10 cellular contexts compared by ENCODE assay signal in genomic region chrX:153928846-153929245, GRCh38. TPM values are rescaled to one million over a fixed set of nuclear protein-coding genes. Genes with fewer than 3 reads are reported as not detected.
DNase-seq lines count a peak whose midpoint lies in the region; ATAC-seq and TF ChIP-seq lines count a peak whose summit lies in the region.
"Had no signal": no experiment of that assay in that cellular context is flagged by ENCODE, and none has a peak within 500 bp of the region (broad histone marks: within the 10 kb centered on the region; RNA-seq: fewer than 3 reads in every experiment).

No MANE protein-coding gene starts in this region.

- 49% methylated on average over 9 of the region's 9 CpGs for WGBS in right cardiac atrium
- 16 to 50% methylated on average over 6 to 9 of the region's 9 CpGs for whole genome bisulfite sequencing in upper lobe of left lung, 2 donors
- WGBS in smooth muscle cell (ENCODE audit: low lambda C conversion rate): 77% methylated on average over 9 of the region's 9 CpGs

- H3K4me3 ChIP-seq in cardiac muscle cell (no peak overlapping the region), right cardiac atrium (ENCODE audit: low read length) (no peak overlapping the region), WERI-Rb-1 (ENCODE audit: low read depth, low read length) (no peak overlapping the region; the same call in 1 of the 2 replicates), upper lobe of left lung (peak overlapping the region in 3 of 4 donors; percentile 28 to 50 (median 28)), brain microvascular endothelial cell (ENCODE audit: low read depth, low read length) (no peak overlapping the region), smooth muscle cell (no peak overlapping the region)

- TF ChIP-seq EP300 in upper lobe of left lung (IDR thresholded peaks at IDR 0.05): no peak

- H3K27ac ChIP-seq in cardiac muscle cell (peak overlapping the region; percentile 60), right cardiac atrium (ENCODE audit: low read length) (no peak overlapping the region), WERI-Rb-1 (peak overlapping the region; percentile 35), upper lobe of left lung (peak overlapping the region; percentile 71 to 96 (median 82)), brain microvascular endothelial cell (no peak overlapping the region), smooth muscle cell (ENCODE audit: low read depth) (no peak overlapping the region)
- H3K27ac ChIP-seq: thyroid gland had no signal

- TF ChIP-seq CTCF in cardiac muscle cell (IDR thresholded peaks at IDR 0.05; ENCODE audit: low read depth, low read length) (no peak), WERI-Rb-1 (IDR thresholded peaks at IDR 0.05; ENCODE audit: low read depth, low read length) (no peak), upper lobe of left lung (IDR thresholded peaks at IDR 0.05) (no peak), brain microvascular endothelial cell (IDR thresholded peaks at IDR 0.05; ENCODE audit: low read depth, low read length, missing control alignments) (no peak), smooth muscle cell (IDR thresholded peaks at IDR 0.05; ENCODE audit: borderline replicate concordance, insufficient read depth, poor library complexity, severe bottlenecking) (no peak)

- intact Hi-C loops in right cardiac atrium (cut with DNase I): loop anchor here in 1 of 4 donors (10.0 kb wide), 1 partner anchor 134 kb away; the partner anchor contains the start of genes IDH3G and SSR4

- H4K20me1 ChIP-seq in smooth muscle cell (ENCODE audit: low read depth): no peaks in the 10 kb centered on the region

- H3K79me2 ChIP-seq in smooth muscle cell (ENCODE audit: low read depth): peaks cover 9% of the 10 kb centered on the region

- ATAC-seq in right cardiac atrium (no peak), upper lobe of left lung (ENCODE audit: low FRiP score in 2 of 2) (no peak)

- H3K36me3 ChIP-seq in cardiac muscle cell (no peaks in the 10 kb centered on the region), WERI-Rb-1 (peaks cover 47% of the 10 kb centered on the region), upper lobe of left lung (peaks cover 0 to 33% (median 11%) of the 10 kb centered on the region in 4 donors), brain microvascular endothelial cell (replicated peaks) (peaks cover 10% of the 10 kb centered on the region), smooth muscle cell (ENCODE audit: low read depth) (no peaks in the 10 kb centered on the region)

- H3K9me3 ChIP-seq in cardiac muscle cell (ENCODE audit: low read depth): no peaks in the 10 kb centered on the region
- no peaks in the 10 kb centered on the region for H3K9me3 ChIP-seq in right cardiac atrium (ENCODE audit: control insufficient read depth, low read length)
- no peaks in the 10 kb centered on the region for H3K9me3 ChIP-seq in WERI-Rb-1 (ENCODE audit: severe bottlenecking)
- no peaks in the 10 kb centered on the region for H3K9me3 ChIP-seq in upper lobe of left lung
- no peaks in the 10 kb centered on the region for H3K9me3 ChIP-seq in smooth muscle cell (replicated peaks; ENCODE audit: low read depth)
- H3K9me3 ChIP-seq: thyroid gland had no signal

- no peak for TF ChIP-seq POLR2A in upper lobe of left lung (IDR thresholded peaks at IDR 0.05)

- H3K27me3 ChIP-seq in cardiac muscle cell: no peaks in the 10 kb centered on the region
- no peaks in the 10 kb centered on the region for H3K27me3 ChIP-seq in right cardiac atrium (ENCODE audit: control insufficient read depth, insufficient read depth)
- H3K27me3 ChIP-seq in WERI-Rb-1 (ENCODE audit: insufficient read depth, low read depth, severe bottlenecking): peaks cover 2% of the 10 kb centered on the region
- H3K27me3 ChIP-seq in upper lobe of left lung: peaks cover 0 to 4% (median 0%) of the 10 kb centered on the region in 4 donors
- H3K27me3 ChIP-seq in brain microvascular endothelial cell (replicated peaks): no peaks in the 10 kb centered on the region
- no peaks in the 10 kb centered on the region for H3K27me3 ChIP-seq in smooth muscle cell (ENCODE audit: low read depth)
- H3K27me3 ChIP-seq: thyroid gland had no signal

- H3K4me1 Mint-ChIP-seq in immature natural killer cell: peaks cover 48 to 51% of the 10 kb centered on the region in 2 donors

- H3K9ac ChIP-seq in smooth muscle cell (ENCODE audit: low read depth): no peak overlapping the region

- H3K36me3 Mint-ChIP-seq in immature natural killer cell: peaks cover 0 to 3% (median 3%) of the 10 kb centered on the region in 3 donors

- DNase-seq in cardiac muscle cell (ENCODE audit: low read depth in 1 of 2, low spot score in 1 of 2) (no peak), right cardiac atrium (no peak), WERI-Rb-1 (no peak), immature natural killer cell (no peak), upper lobe of left lung (peak in 1 of 2 donors; percentile 57), brain microvascular endothelial cell (no peak), occipital lobe (lab: John Stamatoyannopoulos, UW) (no peak), smooth muscle cell (lab: John Stamatoyannopoulos, UW; ENCODE audit: unreplicated experiment) (no peak)

- H3K4me1 ChIP-seq in cardiac muscle cell (ENCODE audit: low read depth) (peaks cover 11% of the 10 kb centered on the region), right cardiac atrium (ENCODE audit: control insufficient read depth, insufficient read depth, low read length) (peaks cover 3% of the 10 kb centered on the region), upper lobe of left lung (peaks cover 4 to 70% (median 34%) of the 10 kb centered on the region in 4 donors), smooth muscle cell (ENCODE audit: low read depth) (no peaks in the 10 kb centered on the region)

- H3K4me3 Mint-ChIP-seq in immature natural killer cell: peak overlapping the region; percentile 44 to 95 (median 92)

- H3K27ac Mint-ChIP-seq in immature natural killer cell: peak overlapping the region; percentile 54 to 99 (median 97)

- in situ Hi-C loops in brain microvascular endothelial cell (cut with HindIII; ENCODE audit: low pct_ligation_motif_present, low sequenced_read_pairs): no loop called here

- no peak overlapping the region for H3K4me2 ChIP-seq in smooth muscle cell

- peaks cover 0 to 1% (median 0%) of the 10 kb centered on the region in 6 donors for H3K9me3 Mint-ChIP-seq in immature natural killer cell

- H3K27me3 Mint-ChIP-seq in immature natural killer cell (ENCODE audit: low read depth in 3 of 3): peaks cover 17 to 21% (median 19%) of the 10 kb centered on the region in 3 donors

- H2AFZ ChIP-seq in smooth muscle cell (ENCODE audit: low read depth): no peak overlapping the region

- H3F3A ChIP-seq in smooth muscle cell (ENCODE audit: low read depth): no peaks in the 10 kb centered on the region

RNA-seq across cellular contexts. Expression of gene ARHGAP4, which starts 2.8 kb away (rescaled TPM):
- total RNA-seq in cardiac muscle cell: 20.5 and 47.4 TPM in 2 replicates
- polyA plus RNA-seq in cardiac muscle cell: 16.5 and 30.1 TPM in 2 replicates
- 10 to 100 TPM; 13.4 to 22.9 (median 14.9) TPM for total RNA-seq in right cardiac atrium
- polyA plus RNA-seq in right cardiac atrium: 20.5 TPM
- polyA plus RNA-seq in immature natural killer cell: 100 to 1,000 TPM in 1 of 3 donors, 10 to 100 TPM in 2; 54.6 to 122 (median 75.7) TPM
- 100 to 1,000 TPM in 2 of 6 donors, 10 to 100 TPM in 4; 33.4 to 353 (median 82.6) TPM for total RNA-seq in upper lobe of left lung
- total RNA-seq in occipital lobe: 6.6 TPM
- 7.6 and 10.9 TPM in 2 replicates for total RNA-seq in smooth muscle cell
- 11.5 and 15.5 TPM in 2 replicates for polyA plus RNA-seq in smooth muscle cell

RNA-seq across cellular contexts. Expression of gene NAA10, which starts 6.0 kb away (rescaled TPM):
- total RNA-seq in cardiac muscle cell: 90.1 and 127 TPM in 2 replicates
- 163 and 186 TPM in 2 replicates for polyA plus RNA-seq in cardiac muscle cell
- 10 to 100 TPM; 61.1 to 75.5 (median 66.2) TPM for total RNA-seq in right cardiac atrium
- polyA plus RNA-seq in right cardiac atrium: 108 TPM
- 100 to 1,000 TPM in 2 of 3 donors, 10 to 100 TPM in 1; 70.6 to 126 (median 104) TPM for polyA plus RNA-seq in immature natural killer cell
- total RNA-seq in upper lobe of left lung: 100 to 1,000 TPM in 2 of 6 donors, 10 to 100 TPM in 4; 30.7 to 116 (median 76.2) TPM
- 17.6 TPM for total RNA-seq in occipital lobe
- total RNA-seq in smooth muscle cell: 80.1 and 81.2 TPM in 2 replicates
- polyA plus RNA-seq in smooth muscle cell: 124 and 149 TPM in 2 replicates

RNA-seq across cellular contexts. Expression of gene RENBP, which starts 15.6 kb away (rescaled TPM):
- total RNA-seq in cardiac muscle cell (5.7 and 12.4 TPM in 2 replicates), right cardiac atrium (10 to 100 TPM; 14.0 to 17.7 (median 15.7) TPM), upper lobe of left lung (10 to 100 TPM; 32.8 to 81.7 (median 54.5) TPM), occipital lobe (2.8 TPM), smooth muscle cell (not detected in 2 replicates)
- polyA plus RNA-seq in cardiac muscle cell (7.4 and 8.7 TPM in 2 replicates), right cardiac atrium (13.3 TPM), immature natural killer cell (1 to 10 TPM in 1 of 3 donors, under 1 TPM in 1, not detected in 1; 0.93 to 3.1 TPM), smooth muscle cell (0.11 and 0.43 TPM in 2 replicates)

RNA-seq across cellular contexts. Expression of gene AVPR2, which starts 24.4 kb away (rescaled TPM):
- not detected in 2 replicates for total RNA-seq in cardiac muscle cell
- polyA plus RNA-seq in cardiac muscle cell: 0.11 TPM in 1 of 2 replicates, not detected in the other
- 1 to 10 TPM; 1.6 to 3.7 (median 2.5) TPM for total RNA-seq in right cardiac atrium
- polyA plus RNA-seq in right cardiac atrium: 4.1 TPM
- not detected for polyA plus RNA-seq in immature natural killer cell
- total RNA-seq in upper lobe of left lung: 1 to 10 TPM in 3 of 6 donors, not detected in 3; 1.2 to 2.8 (median 1.4) TPM
- not detected for total RNA-seq in occipital lobe
- total RNA-seq in smooth muscle cell: not detected in 2 replicates
- not detected in 2 replicates for polyA plus RNA-seq in smooth muscle cell
- total RNA-seq: frontal cortex had no signal

RNA-seq across cellular contexts. Expression of gene HCFC1, which starts 42.8 kb away (rescaled TPM):
- total RNA-seq in cardiac muscle cell (72.7 and 85.6 TPM in 2 replicates), right cardiac atrium (10 to 100 TPM; 26.9 to 41.4 (median 32.9) TPM), upper lobe of left lung (10 to 100 TPM; 40.8 to 78.9 (median 52.2) TPM), occipital lobe (12.6 TPM), smooth muscle cell (23.3 and 23.7 TPM in 2 replicates)
- polyA plus RNA-seq in cardiac muscle cell (21.5 and 30.1 TPM in 2 replicates), right cardiac atrium (17.3 TPM), immature natural killer cell (10 to 100 TPM in 1 of 3 donors, 1 to 10 TPM in 2; 1.0 to 14.6 (median 2.9) TPM), smooth muscle cell (22.8 and 28.0 TPM in 2 replicates)

Comparison
In these comparisons a context has a peak if more than half of its experiments do, and no peak if none do; other contexts are left out.
1. H3K27ac ChIP-seq: peak in cardiac muscle cell (single experiment), WERI-Rb-1 (single experiment) and upper lobe of left lung (4 of 4); none in right cardiac atrium (single experiment), brain microvascular endothelial cell (single experiment) and smooth muscle cell (single experiment).
2. H3K4me3 ChIP-seq: peak in upper lobe of left lung (3 of 4); none in cardiac muscle cell (single experiment), right cardiac atrium (single experiment), WERI-Rb-1 (single experiment), brain microvascular endothelial cell (single experiment) and smooth muscle cell (single experiment).